ENCODE assay signal across 1 cellular context in the genomic region with DNA sequence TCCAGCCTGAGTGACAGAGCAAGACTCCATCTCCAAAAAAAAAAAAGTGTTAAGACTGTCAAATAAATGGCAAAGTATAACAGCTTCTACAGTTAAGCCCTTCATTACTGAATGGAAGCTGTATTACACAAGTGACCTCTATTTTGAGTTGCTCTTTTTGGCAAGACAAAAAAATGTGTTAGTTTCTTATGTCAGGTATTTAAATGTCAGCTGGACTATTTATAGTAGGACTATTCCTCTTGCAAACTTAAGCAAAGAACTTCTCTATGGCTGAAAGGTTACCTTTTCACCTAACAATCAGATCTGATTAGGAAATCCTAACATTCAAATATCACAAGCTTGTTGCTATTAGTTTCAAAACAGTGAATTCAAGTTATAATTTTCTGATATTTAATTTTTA.
TF ChIP-seq lines count a peak whose summit lies in the region.

No MANE protein-coding gene starts in this region.

TF ChIP-seq in GM12878, 131 proteins besides CTCF, POLR2A, EP300 and RAD21:
- TF ChIP-seq, protein P1, sequence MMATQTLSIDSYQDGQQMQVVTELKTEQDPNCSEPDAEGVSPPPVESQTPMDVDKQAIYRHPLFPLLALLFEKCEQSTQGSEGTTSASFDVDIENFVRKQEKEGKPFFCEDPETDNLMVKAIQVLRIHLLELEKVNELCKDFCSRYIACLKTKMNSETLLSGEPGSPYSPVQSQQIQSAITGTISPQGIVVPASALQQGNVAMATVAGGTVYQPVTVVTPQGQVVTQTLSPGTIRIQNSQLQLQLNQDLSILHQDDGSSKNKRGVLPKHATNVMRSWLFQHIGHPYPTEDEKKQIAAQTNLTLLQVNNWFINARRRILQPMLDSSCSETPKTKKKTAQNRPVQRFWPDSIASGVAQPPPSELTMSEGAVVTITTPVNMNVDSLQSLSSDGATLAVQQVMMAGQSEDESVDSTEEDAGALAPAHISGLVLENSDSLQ (IDR thresholded peaks at IDR 0.05) = peak; percentile 51; the same call in 1 of the 2 replicates
- TF ChIP-seq EGR1 (IDR thresholded peaks at IDR 0.05; ENCODE audit: borderline replicate concordance in 1 of 2, low read depth in 2 of 2, low read length in 2 of 2) = no peak
- TF ChIP-seq ATF7 (IDR thresholded peaks at IDR 0.05; ENCODE audit: low read depth) = no peak
